9 cellular contexts compared by ENCODE assay signal in the genomic region with DNA sequence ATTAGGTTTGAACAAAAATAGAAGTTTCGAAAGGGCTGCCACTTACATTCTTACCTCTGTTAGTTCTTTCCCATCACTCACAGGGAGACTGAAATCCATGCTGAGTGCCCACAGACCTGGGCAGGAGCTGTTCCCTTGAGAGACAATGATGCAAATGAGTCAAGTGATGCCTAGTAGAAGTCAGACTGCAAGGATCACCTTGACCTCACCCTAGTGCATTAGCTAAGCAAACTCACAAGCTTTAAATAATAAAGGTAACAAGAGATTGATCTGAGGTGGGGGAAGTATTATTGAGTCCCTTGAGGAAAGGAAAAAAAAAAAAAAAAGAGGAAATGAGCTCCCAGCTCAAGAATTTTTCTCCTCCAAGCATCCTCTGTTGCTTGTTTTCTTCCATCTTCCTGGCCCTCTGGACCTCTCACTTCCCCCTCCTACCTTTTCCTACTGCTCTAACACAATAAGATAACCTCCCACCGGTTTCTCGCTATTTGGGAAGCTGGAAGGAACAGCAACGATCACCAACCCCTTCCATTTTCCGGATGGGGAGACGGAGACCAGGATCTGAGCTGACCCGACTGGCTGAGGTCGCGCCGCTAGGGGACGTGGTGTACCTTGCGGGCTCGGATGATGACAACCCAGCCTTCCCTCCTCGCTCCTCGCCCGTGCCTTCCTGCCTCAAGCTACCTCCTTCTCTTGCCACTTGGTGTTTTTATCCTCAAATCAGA. TPM values are rescaled to one million over a fixed set of nuclear protein-coding genes. Genes with fewer than 3 reads are reported as not detected.
DNase-seq lines count a peak whose midpoint lies in the region; ATAC-seq, FAIRE-seq and TF ChIP-seq lines count a peak whose summit lies in the region.
"Had no signal": no experiment of that assay in that cellular context is flagged by ENCODE, and none has a peak within 500 bp of the region (broad histone marks: within the 10 kb centered on the region; RNA-seq: fewer than 3 reads in every experiment).

No MANE protein-coding gene starts in this region.

- CTCF ChIA-PET in CD4-positive, alpha-beta memory T cell (lab: Charles Lee; ENCODE audit: partially characterized antibody), result no interaction called here

- H3K9me3 ChIP-seq in BE2C, result no peaks in the 10 kb centered on the region
- peaks cover 0 to 3% of the 10 kb centered on the region in 2 donors for H3K9me3 ChIP-seq in lung (ENCODE audit: control insufficient read depth in 2 of 2, insufficient read depth in 1 of 2, low read length in 1 of 2)
- no peaks in the 10 kb centered on the region for H3K9me3 ChIP-seq in CD4-positive, alpha-beta memory T cell (ENCODE audit: control insufficient read depth in 1 of 2, low read length in 2 of 2)

- intact Hi-C loops in CD4-positive, alpha-beta memory T cell (cut with micrococcal nuclease), result no loop called here

- peaks cover 35 to 40% of the 10 kb centered on the region in 2 donors for H3K27me3 Mint-ChIP-seq in CD4-positive, alpha-beta memory T cell

- peak; percentile 96 for TF ChIP-seq CTCF in BE2C (IDR thresholded peaks at IDR 0.05; ENCODE audit: low read depth, low read length)
- TF ChIP-seq CTCF in lung (IDR thresholded peaks at IDR 0.05; ENCODE audit: control extremely low read depth, extremely low read depth), result peak; percentile 22

- no peaks in the 10 kb centered on the region for H3K36me3 Mint-ChIP-seq in CD4-positive, alpha-beta memory T cell

- H3K27me3 ChIP-seq in BE2C, result no peaks in the 10 kb centered on the region
- H3K27me3 ChIP-seq in lung (ENCODE audit: control insufficient read depth, insufficient read depth), result no peaks in the 10 kb centered on the region
- peaks cover 5% of the 10 kb centered on the region for H3K27me3 ChIP-seq in CD4-positive, alpha-beta memory T cell (ENCODE audit: insufficient read depth, low read length)

- POLR2A ChIA-PET in CD4-positive, alpha-beta memory T cell (lab: Charles Lee; ENCODE audit: partially characterized antibody), result no interaction called here

- H3K4me3 ChIP-seq in BE2C (ENCODE audit: low read depth, low read length) (peak overlapping the region; percentile 68), lung (no peak overlapping the region)
- H3K4me3 ChIP-seq in CD4-positive, alpha-beta memory T cell (ENCODE audit: low read length in 2 of 2), result no peak overlapping the region

- no peak overlapping the region for H3K4me3 Mint-ChIP-seq in CD4-positive, alpha-beta memory T cell

- H3K36me3 ChIP-seq in BE2C, result no peaks in the 10 kb centered on the region
- H3K36me3 ChIP-seq in lung (ENCODE audit: control insufficient read depth in 2 of 2, insufficient read depth in 2 of 2, low read length in 2 of 2), result no peaks in the 10 kb centered on the region
- no peaks in the 10 kb centered on the region for H3K36me3 ChIP-seq in CD4-positive, alpha-beta memory T cell (ENCODE audit: insufficient read depth, low read length)

- H3K27ac ChIP-seq in lung (ENCODE audit: low read depth in 1 of 2, low read length in 1 of 2), result no peak overlapping the region
- H3K27ac ChIP-seq in CD4-positive, alpha-beta memory T cell (ENCODE audit: low read depth, low read length), result no peak overlapping the region

- H3K9me3 Mint-ChIP-seq in CD4-positive, alpha-beta memory T cell, result peaks cover 0 to 6% (median under 1%) of the 10 kb centered on the region in 8 donors

- H3K4me1 ChIP-seq in BE2C (0 out of 2 replicates have a peak, but pooled peaks cover 3% of the 10 kb centered on the region), lung (ENCODE audit: control insufficient read depth in 2 of 2, insufficient read depth in 2 of 2, low read length in 2 of 2) (peaks cover 0 to 3% of the 10 kb centered on the region in 2 donors)
- H3K4me1 ChIP-seq in CD4-positive, alpha-beta memory T cell (ENCODE audit: insufficient read depth, low read length), result no peaks in the 10 kb centered on the region

- WGBS in lung, 2 donors, result 12 to 14% methylated on average over 16 of the region's 16 CpGs

- H3K4me1 Mint-ChIP-seq in CD4-positive, alpha-beta memory T cell, result peaks cover 7 to 12% (median 9%) of the 10 kb centered on the region in 4 donors

- no peak for FAIRE-seq in urothelium cell line (lab: Jason Lieb, UNC)
- FAIRE-seq: colon had no signal

- H3K27ac Mint-ChIP-seq in CD4-positive, alpha-beta memory T cell, result no peak overlapping the region

- DNase-seq in BE2C (peak; percentile 83), M059J (ENCODE audit: low read depth) (peak; percentile 66), ecto neural progenitor cell (ENCODE audit: low spot score) (peak; percentile 76), lung (ENCODE audit: low spot score) (peak; percentile 39), urothelium cell line (ENCODE audit: low spot score) (peak; percentile 16), RPMI8226 (no peak)
- DNase-seq in CD4-positive, alpha-beta memory T cell, result no peak
- DNase-seq in stimulated activated CD4-positive, alpha-beta T cell treated with anti-CD3 and anti-CD28 coated beads, Interleukin-4, amount 100 ng/mL, for 1 hour, result no peak

- no peak for ATAC-seq in lung (ENCODE audit: insufficient read depth, low FRiP score)

RNA-seq across cellular contexts. Expression of a gene that starts 2.0 kb away (rescaled TPM):
- 10.4 TPM for polyA plus RNA-seq in BE2C (2012; ENCODE audit: insufficient read depth, insufficient read length, low read depth)
- 33.3 and 33.8 TPM in 2 replicates for total RNA-seq in M059J (2014; rRNA removed; shearing (Covaris generic))
- 10 to 100 TPM; 32.6 to 47.6 TPM for total RNA-seq in lung
- polyA plus RNA-seq in lung, result 10 to 100 TPM in 1 of 2 donors, 1 to 10 TPM in 1; 5.2 to 14.0 TPM
- total RNA-seq in CD4-positive, alpha-beta memory T cell, result under 1 TPM in 1 of 2 experiments, not detected in 1; 0.12 TPM
- polyA plus RNA-seq in CD4-positive, alpha-beta memory T cell, result not detected

Comparison
In these comparisons a context has a peak if more than half of its experiments do, and no peak if none do; other contexts are left out.
1. DNase-seq: peak in BE2C (single experiment), M059J (single experiment), ecto neural progenitor cell (single experiment), lung (single experiment) and urothelium cell line (single experiment); none in CD4-positive, alpha-beta memory T cell (0 of 5), RPMI8226 (single experiment) and stimulated activated CD4-positive, alpha-beta T cell treated with anti-CD3 and anti-CD28 coated beads, Interleukin-4, amount 100 ng/mL, for 1 hour (single experiment).
2. RNA of a gene that starts 2.0 kb away (total RNA-seq): 32.6 to 47.6 TPM in lung and 33.3 to 33.8 TPM in M059J; 0.12 TPM in CD4-positive, alpha-beta memory T cell; every median in the first group is over 10 times any median in the second.